19 cellular contexts compared by ENCODE assay signal in the genomic region with DNA sequence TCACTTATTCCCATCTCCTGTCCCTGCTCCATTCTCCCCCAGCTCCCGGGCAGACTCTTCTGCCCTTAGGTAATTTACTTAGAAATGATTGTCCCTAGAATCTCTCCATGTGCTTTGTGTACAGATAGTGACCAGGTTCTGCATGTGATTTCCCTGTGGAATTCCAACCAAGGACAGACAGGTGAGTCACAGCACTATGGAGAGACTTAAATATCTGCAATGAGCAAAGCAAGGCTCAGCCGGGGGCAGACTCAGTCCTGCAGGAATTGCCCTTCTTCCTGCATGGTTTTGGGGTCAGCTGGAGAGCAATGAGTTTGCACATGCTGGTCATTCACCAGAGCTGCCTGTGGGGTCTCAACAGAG. TPM values are rescaled to one million over a fixed set of nuclear protein-coding genes. Genes with fewer than 3 reads are reported as not detected.
DNase-seq lines count a peak whose midpoint lies in the region; ATAC-seq, FAIRE-seq and TF ChIP-seq lines count a peak whose summit lies in the region.
"Had no signal": no experiment of that assay in that cellular context is flagged by ENCODE, and none has a peak within 500 bp of the region (broad histone marks: within the 10 kb centered on the region; RNA-seq: fewer than 3 reads in every experiment).

No MANE protein-coding gene starts in this region.

- no peaks in the 10 kb centered on the region for H3K79me1 ChIP-seq in mesendoderm (ENCODE audit: low read length)

- H3K27me3 ChIP-seq in GM23248 (replicated peaks; ENCODE audit: insufficient read depth) (no peaks in the 10 kb centered on the region), bronchial epithelial cell (ENCODE audit: control insufficient read depth, insufficient read depth, low read length) (no peaks in the 10 kb centered on the region), mesendoderm (ENCODE audit: insufficient read depth, low read length, poor library complexity) (no peaks in the 10 kb centered on the region)
- H3K27me3 ChIP-seq in CD4-positive, alpha-beta T cell (ENCODE audit: control insufficient read depth, insufficient read depth, low read length), result no peaks in the 10 kb centered on the region
- H3K27me3 ChIP-seq: spleen, tibial nerve had no signal

- H3K4ac ChIP-seq in mesendoderm (ENCODE audit: low read depth, low read length), result no peak overlapping the region

- POLR2A ChIA-PET in CD4-positive, alpha-beta T cell (lab: Charles Lee), result no interaction called here

- H3K4me2 ChIP-seq in GM23248 (ENCODE audit: unreplicated experiment) (no peak overlapping the region), mesendoderm (ENCODE audit: low read length) (no peak overlapping the region)

- H3K18ac ChIP-seq in mesendoderm (ENCODE audit: low read length), result no peak overlapping the region

- no peaks in the 10 kb centered on the region for H3K9me2 ChIP-seq in GM23248 (ENCODE audit: insufficient read depth)

- no peak overlapping the region for H2BK120ac ChIP-seq in mesendoderm (ENCODE audit: low read depth, low read length)

- no peak overlapping the region for H3K23ac ChIP-seq in mesendoderm (ENCODE audit: low read length)

- peaks cover 62% of the 10 kb centered on the region for H3K36me3 Mint-ChIP-seq in CD4-positive, alpha-beta T cell (ENCODE audit: low read depth)

- no peaks in the 10 kb centered on the region for H3K9me3 Mint-ChIP-seq in CD4-positive, alpha-beta T cell
- H3K9me3 Mint-ChIP-seq: stimulated activated memory B cell treated with anti-CD40 and anti-IgM and Interleukin-4, amounts not matched to agents 10 μg/mL and 1 μg/mL and 100 μg/mL, for 72 hours had no signal

- DNase-seq in GM23248 (peak; percentile 60), NCI-H226 (peak; percentile 29), bronchial epithelial cell (ENCODE audit: low read depth) (peak; percentile 64), mesendoderm (peak; percentile 40)
- no peak for DNase-seq in CD4-positive, alpha-beta T cell
- DNase-seq: activated CD4-positive, alpha-beta T cell treated with anti-CD3 and anti-CD28 coated beads for 48 hours; activated naive CD4-positive, alpha-beta T cell treated with Interleukin-2 at 50 U/mL for 16 hours; dermis blood vessel endothelial cell; DMS79 treated with DMSO at 0.1 percent for 48 hours; NCI-H1436; NCI-H2227 treated with DMSO at 0.1 percent for 48 hours; spleen had no signal

- no peaks in the 10 kb centered on the region for H3K27me3 Mint-ChIP-seq in CD4-positive, alpha-beta T cell
- H3K27me3 Mint-ChIP-seq: stimulated activated memory B cell treated with anti-CD40 and anti-IgM and Interleukin-4, amounts not matched to agents 10 μg/mL and 1 μg/mL and 100 μg/mL, for 72 hours had no signal

- H3K9ac ChIP-seq in GM23248 (no peak overlapping the region), mesendoderm (ENCODE audit: low read length) (no peak overlapping the region)
- H3K9ac ChIP-seq: parathyroid adenoma had no signal

- CTCF ChIA-PET in CD4-positive, alpha-beta T cell (lab: Charles Lee), result interaction anchor here (1.0 to 1.4 kb wide), 2 partner anchors 8 to 234 kb away, joined by 3 to 6 read pairs; no protein-coding TSS in a partner anchor

- no peak overlapping the region for H4K5ac ChIP-seq in mesendoderm (ENCODE audit: low read length)

- H4K20me1 ChIP-seq in GM23248 (ENCODE audit: insufficient read depth), result no peaks in the 10 kb centered on the region

- no peak for TF ChIP-seq CTCF in bronchial epithelial cell (IDR thresholded peaks at IDR 0.05; ENCODE audit: insufficient read depth, low read length, severe bottlenecking)
- TF ChIP-seq CTCF in CD4-positive, alpha-beta T cell (IDR thresholded peaks at IDR 0.05), result no peak

- no peaks in the 10 kb centered on the region for H3F3A ChIP-seq in GM23248 (ENCODE audit: insufficient read depth)

- no peak overlapping the region for H2BK5ac ChIP-seq in mesendoderm (ENCODE audit: low read length)

- in situ Hi-C loops in GM23248 (cut with MboI), result no loop called here

- H2BK15ac ChIP-seq in mesendoderm (replicated peaks; ENCODE audit: low read depth), result no peak overlapping the region

- H3K36me3 ChIP-seq in GM23248 (ENCODE audit: low read depth), result no peaks in the 10 kb centered on the region
- peaks cover 1% of the 10 kb centered on the region for H3K36me3 ChIP-seq in bronchial epithelial cell (ENCODE audit: control insufficient read depth, insufficient read depth, low read length)
- no peaks in the 10 kb centered on the region for H3K36me3 ChIP-seq in mesendoderm (ENCODE audit: control insufficient read depth, insufficient read depth, low read length)

- H3K9me3 ChIP-seq in GM23248 (ENCODE audit: low read depth), result no peaks in the 10 kb centered on the region
- no peaks in the 10 kb centered on the region for H3K9me3 ChIP-seq in CD4-positive, alpha-beta T cell (ENCODE audit: control insufficient read depth, low read length)
- H3K9me3 ChIP-seq: spleen, tibial nerve had no signal

- H3K79me2 ChIP-seq in GM23248 (ENCODE audit: insufficient read depth), result no peaks in the 10 kb centered on the region
- no peaks in the 10 kb centered on the region for H3K79me2 ChIP-seq in mesendoderm (ENCODE audit: control insufficient read depth, insufficient read depth, low read length)
- H3K79me2 ChIP-seq: parathyroid adenoma had no signal

- peak overlapping the region; percentile 15 for H3K56ac ChIP-seq in mesendoderm (ENCODE audit: low read length)

- peaks cover 8% of the 10 kb centered on the region for H3K4me1 ChIP-seq in GM23248 (ENCODE audit: insufficient read depth)
- peaks cover 13% of the 10 kb centered on the region for H3K4me1 ChIP-seq in mesendoderm (ENCODE audit: control insufficient read depth, low read depth, low read length)
- H3K4me1 ChIP-seq: parathyroid adenoma had no signal

- ATAC-seq in CD4-positive, alpha-beta T cell (ENCODE audit: poor library complexity), result no peak
- ATAC-seq in HG03439 (IDR thresholded peaks at IDR 0.05; ENCODE audit: unreplicated experiment) (no peak), HG02763 (IDR thresholded peaks at IDR 0.05; ENCODE audit: unreplicated experiment) (no peak)
- ATAC-seq: stimulated activated memory B cell treated with anti-CD40 and anti-IgM and Interleukin-4, amounts not matched to agents 10 μg/mL and 1 μg/mL and 100 μg/mL, for 72 hours had no signal

- no peak overlapping the region for H3K4me3 Mint-ChIP-seq in CD4-positive, alpha-beta T cell
- H3K4me3 Mint-ChIP-seq: stimulated activated memory B cell treated with anti-CD40 and anti-IgM and Interleukin-4, amounts not matched to agents 10 μg/mL and 1 μg/mL and 100 μg/mL, for 72 hours had no signal

- intact Hi-C loops in CD4-positive, alpha-beta T cell (cut with DNase I, micrococcal nuclease), result no loop called here

- no peak overlapping the region for H3K4me3 ChIP-seq in GM23248
- H3K4me3 ChIP-seq in bronchial epithelial cell (ENCODE audit: low read depth, low read length), result no peak overlapping the region
- H3K4me3 ChIP-seq in mesendoderm (ENCODE audit: low read length), result no peak overlapping the region
- H3K4me3 ChIP-seq: SK-N-MC, spleen, tibial nerve had no signal

- H2AK5ac ChIP-seq in mesendoderm (ENCODE audit: low read length), result no peak overlapping the region

- H3K27ac ChIP-seq in GM23248 (no peak overlapping the region), mesendoderm (ENCODE audit: low read depth, low read length) (no peak overlapping the region)
- H3K27ac ChIP-seq in CD4-positive, alpha-beta T cell (ENCODE audit: low read depth, low read length), result no peak overlapping the region
- H3K27ac ChIP-seq: C4-2B, parathyroid adenoma, SK-N-MC, spleen, tibial nerve had no signal

- H3K27ac Mint-ChIP-seq in CD4-positive, alpha-beta T cell, result no peak overlapping the region
- H3K27ac Mint-ChIP-seq: stimulated activated memory B cell treated with anti-CD40 and anti-IgM and Interleukin-4, amounts not matched to agents 10 μg/mL and 1 μg/mL and 100 μg/mL, for 72 hours had no signal

- H4K8ac ChIP-seq in mesendoderm (ENCODE audit: low read depth, low read length), result no peak overlapping the region

- H2AFZ ChIP-seq in GM23248, result no peak overlapping the region
- H2AFZ ChIP-seq: parathyroid adenoma had no signal

- peaks cover 24% of the 10 kb centered on the region for H3K4me1 Mint-ChIP-seq in CD4-positive, alpha-beta T cell (ENCODE audit: low read depth)

- WGBS in GM23248 (ENCODE audit: low coverage in 1 of 2, low lambda C conversion rate in 2 of 2, missing lambda C conversion rate in 2 of 2), 2 experiments, result 51 to 59% methylated on average over 2 of the region's 2 CpGs
- no CpG with 5 or more reads among the region's 2 CpGs for WGBS in mesendoderm (ENCODE audit: extremely low coverage, insufficient coverage, low lambda C conversion rate)

- FAIRE-seq in bronchial epithelial cell (lab: Jason Lieb, UNC), result no peak

RNA-seq across cellular contexts. Expression of a gene that starts 57.3 kb away (rescaled TPM):
- 12.6 and 17.2 TPM in 2 replicates for total RNA-seq in GM23248 (2014; rRNA removed; shearing (Covaris generic))
- polyA plus RNA-seq in GM23248 (2016; fragmentation: Nextera tagmentation; extraction: Ambion mirVana), result 9.6 and 11.7 TPM in 2 replicates
- 23.4 and 25.3 TPM in 2 replicates for total RNA-seq in bronchial epithelial cell
- 10.9 TPM for polyA plus RNA-seq in mesendoderm (2013, experiment 1 of 2)
- 10.7 TPM for polyA plus RNA-seq in mesendoderm (2013, experiment 2 of 2)
- 100 to 1,000 TPM; 260 to 266 TPM for total RNA-seq in CD4-positive, alpha-beta T cell

Comparison
In these comparisons a context has a peak if more than half of its experiments do, and no peak if none do; other contexts are left out.
1. DNase-seq: peak in GM23248 (single experiment), NCI-H226 (single experiment), bronchial epithelial cell (single experiment) and mesendoderm (single experiment); none in CD4-positive, alpha-beta T cell (0 of 10).